17 cellular contexts compared by ENCODE assay signal in genomic region chr16:55333690-55334089, GRCh38. TPM values are rescaled to one million over a fixed set of nuclear protein-coding genes. Genes with fewer than 3 reads are reported as not detected.
DNase-seq lines count a peak whose midpoint lies in the region; ATAC-seq and TF ChIP-seq lines count a peak whose summit lies in the region.
"Had no signal": no experiment of that assay in that cellular context is flagged by ENCODE, and none has a peak within 500 bp of the region (broad histone marks: within the 10 kb centered on the region; RNA-seq: fewer than 3 reads in every experiment).

No MANE protein-coding gene starts in this region.

- DNase-seq in CD1c-positive myeloid dendritic cell (ENCODE audit: extremely low spot score) (peak; percentile 12), SKM-1 (lab: John Stamatoyannopoulos, UW; ENCODE audit: unreplicated experiment) (peak; percentile 83), GM10266 (ENCODE audit: extremely low spot score) (no peak)
- no peak for DNase-seq in CD8-positive, alpha-beta memory T cell
- DNase-seq: amygdala; head of caudate nucleus; islet precursor cell; NCI-H1105 treated with DMSO at 0.1 percent for 48 hours; NCI-H226; stimulated activated CD4-positive, alpha-beta T cell treated with anti-CD3 and anti-CD28 coated beads, Interleukin-4, amount 100 ng/mL, for 4 hours; SW 1271; transverse colon had no signal

- ATAC-seq in GM19468 (IDR thresholded peaks at IDR 0.05; ENCODE audit: extremely low read depth, unreplicated experiment) (peak; percentile 69), HG03571 (IDR thresholded peaks at IDR 0.05; ENCODE audit: unreplicated experiment) (peak; percentile 80), GM18502 (IDR thresholded peaks at IDR 0.05; ENCODE audit: poor library complexity, unreplicated experiment) (no peak), GM19035 (IDR thresholded peaks at IDR 0.05; ENCODE audit: unreplicated experiment) (no peak)

- peaks cover 0 to 6% (median 0%) of the 10 kb centered on the region in 5 donors for H3K9me3 Mint-ChIP-seq in CD8-positive, alpha-beta memory T cell

- TF ChIP-seq CTCF in GM10266 (IDR thresholded peaks at IDR 0.05; ENCODE audit: control insufficient read depth, insufficient read depth, low read depth, missing control alignments): no peak

- H3K36me3 ChIP-seq in CD8-positive, alpha-beta memory T cell (ENCODE audit: insufficient read depth, low read length): no peaks in the 10 kb centered on the region
- H3K36me3 ChIP-seq: transverse colon had no signal

- POLR2A ChIA-PET in CD8-positive, alpha-beta memory T cell (lab: Charles Lee): no interaction called here

- no peak overlapping the region for H3K4me3 ChIP-seq in CD8-positive, alpha-beta memory T cell (ENCODE audit: low read length)
- H3K4me3 ChIP-seq: transverse colon had no signal

- peaks cover 0 to 14% (median 0%) of the 10 kb centered on the region in 3 donors for H3K4me1 Mint-ChIP-seq in CD8-positive, alpha-beta memory T cell

- H3K4me3 Mint-ChIP-seq in CD8-positive, alpha-beta memory T cell: no peak overlapping the region

- no peak overlapping the region for H3K27ac Mint-ChIP-seq in CD8-positive, alpha-beta memory T cell

- no peaks in the 10 kb centered on the region for H3K9me3 ChIP-seq in CD8-positive, alpha-beta memory T cell (ENCODE audit: low read length)
- H3K9me3 ChIP-seq: transverse colon had no signal

- H3K36me3 Mint-ChIP-seq in CD8-positive, alpha-beta memory T cell: no peaks in the 10 kb centered on the region

- no peak overlapping the region for H3K27ac ChIP-seq in CD8-positive, alpha-beta memory T cell (ENCODE audit: low read depth, low read length)
- H3K27ac ChIP-seq: epithelial cell of prostate, transverse colon had no signal

- H3K4me1 ChIP-seq in CD8-positive, alpha-beta memory T cell (ENCODE audit: insufficient read depth, low read length): no peaks in the 10 kb centered on the region
- H3K4me1 ChIP-seq: transverse colon had no signal

- peaks cover 7% of the 10 kb centered on the region for H3K27me3 ChIP-seq in CD8-positive, alpha-beta memory T cell (ENCODE audit: insufficient read depth, low read length, poor library complexity, severe bottlenecking)

- CTCF ChIA-PET in CD8-positive, alpha-beta memory T cell (lab: Charles Lee): no interaction called here

- H3K27me3 Mint-ChIP-seq in CD8-positive, alpha-beta memory T cell: peaks cover 31 to 44% of the 10 kb centered on the region in 2 donors

RNA-seq across cellular contexts. Expression of gene IRX6, which starts 9.7 kb away (rescaled TPM):
- not detected for total RNA-seq in CD8-positive, alpha-beta memory T cell
- not detected for polyA plus RNA-seq in CD8-positive, alpha-beta memory T cell

Comparison
In these comparisons a context has a peak if more than half of its experiments do, and no peak if none do; other contexts are left out.
1. DNase-seq: peak in CD1c-positive myeloid dendritic cell (single experiment) and SKM-1 (single experiment); none in CD8-positive, alpha-beta memory T cell (0 of 5) and GM10266 (single experiment).
2. ATAC-seq: peak in GM19468 (single experiment) and HG03571 (single experiment); none in GM18502 (single experiment) and GM19035 (single experiment).